15 cellular contexts compared by ENCODE assay signal in genomic region chr12:132280436-132280835, GRCh38. TPM values are rescaled to one million over a fixed set of nuclear protein-coding genes. Genes with fewer than 3 reads are reported as not detected.
DNase-seq lines count a peak whose midpoint lies in the region; ATAC-seq and TF ChIP-seq lines count a peak whose summit lies in the region.
"Had no signal": no experiment of that assay in that cellular context is flagged by ENCODE, and none has a peak within 500 bp of the region (broad histone marks: within the 10 kb centered on the region; RNA-seq: fewer than 3 reads in every experiment).

No MANE protein-coding gene starts in this region.

- H3K9me3 ChIP-seq in right cardiac atrium (ENCODE audit: control insufficient read depth, low read length) (no peaks in the 10 kb centered on the region), right atrium auricular region (no peaks in the 10 kb centered on the region), neuronal stem cell (replicated peaks in 1 of 2; ENCODE audit: control insufficient read depth in 2 of 2, insufficient read depth in 1 of 2, low read depth in 1 of 2, low read length in 2 of 2) (no peaks in the 10 kb centered on the region)
- H3K9me3 ChIP-seq: HAP-1 had no signal

- peak overlapping the region; percentile 44 for H3K14ac ChIP-seq in neuronal stem cell (ENCODE audit: low read length)

- H3K4me3 ChIP-seq in right cardiac atrium (ENCODE audit: low read length) (no peak overlapping the region), right atrium auricular region (no peak overlapping the region), neuronal stem cell (ENCODE audit: low read length in 2 of 2) (no peak overlapping the region)
- H3K4me3 ChIP-seq: GM12878, HAP-1 had no signal

- H3K36me3 ChIP-seq in right atrium auricular region (no peaks in the 10 kb centered on the region), neuronal stem cell (replicated peaks in 1 of 2; ENCODE audit: control insufficient read depth in 2 of 2, insufficient read depth in 2 of 2, low read length in 2 of 2) (no peaks in the 10 kb centered on the region)
- H3K36me3 ChIP-seq: HAP-1 had no signal

- H3K4me2 ChIP-seq in neuronal stem cell (ENCODE audit: insufficient read depth, low read length, poor library complexity, severe bottlenecking), result no peak overlapping the region

- H2BK5ac ChIP-seq in neuronal stem cell (ENCODE audit: low read length), result no peak overlapping the region

- no peaks in the 10 kb centered on the region for H3K9me3 Mint-ChIP-seq in chondrocyte (ENCODE audit: low read depth)
- H3K9me3 Mint-ChIP-seq: CD4-positive, alpha-beta T cell had no signal

- no peak for ATAC-seq in right cardiac atrium
- ATAC-seq in GM21381 (IDR thresholded peaks at IDR 0.05; ENCODE audit: unreplicated experiment), result no peak
- ATAC-seq: GM12878, HepG2 had no signal

- H3K23ac ChIP-seq in neuronal stem cell (ENCODE audit: low read depth, low read length, poor library complexity), result no peak overlapping the region

- H3K4me1 Mint-ChIP-seq in chondrocyte (ENCODE audit: low read depth), result no peaks in the 10 kb centered on the region

- H3K4ac ChIP-seq in neuronal stem cell (ENCODE audit: low read length), result no peak overlapping the region

- H3K27me3 ChIP-seq in right cardiac atrium (ENCODE audit: control insufficient read depth, insufficient read depth), result no peaks in the 10 kb centered on the region
- peaks cover 0 to 8% of the 10 kb centered on the region in 2 donors for H3K27me3 ChIP-seq in right atrium auricular region
- H3K27me3 ChIP-seq in neuronal stem cell (ENCODE audit: control insufficient read depth in 3 of 3, insufficient read depth in 3 of 3, low read depth in 1 of 3, low read length in 3 of 3), result peaks cover 0 to 65% (median 9%) of the 10 kb centered on the region in 3 experiments

- intact Hi-C loops in right cardiac atrium (cut with DNase I), result no loop called here

- no peak overlapping the region for H3K27ac ChIP-seq in right cardiac atrium (ENCODE audit: low read length)
- H3K27ac ChIP-seq in right atrium auricular region, result no peak overlapping the region
- no peak overlapping the region for H3K27ac ChIP-seq in neuronal stem cell (replicated peaks; ENCODE audit: low read length)
- H3K27ac ChIP-seq: C4-2B had no signal

- H3K36me3 Mint-ChIP-seq in chondrocyte (ENCODE audit: low read depth), result no peaks in the 10 kb centered on the region

- peaks cover 29% of the 10 kb centered on the region for H3K27me3 Mint-ChIP-seq in chondrocyte (ENCODE audit: low read depth)

- H4K91ac ChIP-seq in neuronal stem cell (ENCODE audit: low read depth, low read length, poor library complexity), result no peak overlapping the region

- H3K27ac Mint-ChIP-seq in chondrocyte (ENCODE audit: unreplicated experiment), result no peak overlapping the region
- H3K27ac Mint-ChIP-seq: B cell; CD4-positive, alpha-beta T cell had no signal

- no peak overlapping the region for H3K4me3 Mint-ChIP-seq in chondrocyte (ENCODE audit: unreplicated experiment)
- H3K4me3 Mint-ChIP-seq: B cell; CD4-positive, alpha-beta T cell had no signal

- H4K8ac ChIP-seq in neuronal stem cell (ENCODE audit: low read depth, low read length), result no peak overlapping the region

- H2AFZ ChIP-seq in neuronal stem cell (ENCODE audit: low read length), result no peak overlapping the region

- DNase-seq in right cardiac atrium, result peak in 2 of 3 donors; percentile 22
- no peak for DNase-seq in right atrium auricular region (ENCODE audit: low spot score)
- DNase-seq in chondrocyte (ENCODE audit: low spot score), result peak; percentile 85
- DNase-seq in neuronal stem cell (ENCODE audit: low spot score), result no peak
- DNase-seq in COLO668 (lab: John Stamatoyannopoulos, UW; ENCODE audit: unreplicated experiment), result no peak
- DNase-seq: Calu3; CD4-positive, alpha-beta T cell; DND-41; EL had no signal

- no peak overlapping the region for H2BK15ac ChIP-seq in neuronal stem cell (ENCODE audit: low read length)

- H2AK5ac ChIP-seq in neuronal stem cell (ENCODE audit: low read depth, low read length), result no peak overlapping the region

- H3K4me1 ChIP-seq in right cardiac atrium (ENCODE audit: control insufficient read depth, insufficient read depth, low read length), result no peaks in the 10 kb centered on the region
- H3K4me1 ChIP-seq in right atrium auricular region, result no peaks in the 10 kb centered on the region
- peaks cover 2 to 20% of the 10 kb centered on the region in 2 donors for H3K4me1 ChIP-seq in neuronal stem cell (ENCODE audit: control insufficient read depth in 2 of 2, insufficient read depth in 1 of 2, low read depth in 1 of 2, low read length in 2 of 2)
- H3K4me1 ChIP-seq: HAP-1 had no signal

- H3K9ac ChIP-seq in neuronal stem cell (ENCODE audit: low read depth, low read length, poor library complexity), result no peak overlapping the region

- peaks cover 5% of the 10 kb centered on the region for H3K79me1 ChIP-seq in neuronal stem cell (ENCODE audit: low read depth, low read length)

- WGBS in right cardiac atrium, result 28% methylated on average over 12 of the region's 12 CpGs
- no CpG with 5 or more reads among the region's 12 CpGs for WGBS in neuronal stem cell (ENCODE audit: extremely low coverage in 2 of 2, insufficient read length in 2 of 2, insufficient replicate concordance in 1 of 2), 2 donors

- H2BK12ac ChIP-seq in neuronal stem cell (ENCODE audit: low read length), result no peak overlapping the region

- no peak overlapping the region for H2BK120ac ChIP-seq in neuronal stem cell (ENCODE audit: low read depth, low read length)

- no peak for TF ChIP-seq CTCF in right atrium auricular region (IDR thresholded peaks at IDR 0.05)
- no peak for TF ChIP-seq CTCF in chondrocyte (IDR thresholded peaks at IDR 0.05)

- peak overlapping the region; percentile 72 for H3K18ac ChIP-seq in neuronal stem cell (ENCODE audit: low read length)

RNA-seq across cellular contexts. Expression of gene GALNT9, which starts 49.0 kb away (rescaled TPM):
- total RNA-seq in right cardiac atrium (under 1 TPM in 2 of 4 donors, not detected in 2; 0.14 to 0.21 TPM), right atrium auricular region (10 to 100 TPM in 1 of 2 donors, 1 to 10 TPM in 1; 4.0 to 10.8 TPM), chondrocyte (0.15 to 0.29 TPM in 2 of 3 replicates, not detected in the other)
- 0.05 TPM for polyA plus RNA-seq in right cardiac atrium
- 0.13 TPM for polyA plus RNA-seq in neuronal stem cell (2013, experiment 1 of 2)
- polyA plus RNA-seq in neuronal stem cell (2013, experiment 2 of 2), result 0.14 TPM
- total RNA-seq: CD4-positive, alpha-beta T cell; GM12878 had no signal
- polyA plus RNA-seq: HepG2 had no signal

Comparison
In these comparisons a context has a peak if more than half of its experiments do, and no peak if none do; other contexts are left out.
1. DNase-seq: peak in right cardiac atrium (2 of 3) and chondrocyte (single experiment); none in right atrium auricular region (single experiment), neuronal stem cell (single experiment) and COLO668 (single experiment).